In genomic region chr10:28796606-28797512, GRCh38 we compare ENCODE assay signal across 14 cellular contexts.
DNase-seq lines count a peak whose midpoint lies in the region; ATAC-seq, FAIRE-seq and TF ChIP-seq lines count a peak whose summit lies in the region.
"Had no signal": no experiment of that assay in that cellular context is flagged by ENCODE, and none has a peak within 500 bp of the region (broad histone marks: within the 10 kb centered on the region; RNA-seq: fewer than 3 reads in every experiment).

No MANE protein-coding gene starts in this region.

- TF ChIP-seq CTCF in astrocyte of the spinal cord (IDR thresholded peaks at IDR 0.05; ENCODE audit: low read depth, low read length): no peak
- no peak for TF ChIP-seq CTCF in thyroid gland (IDR thresholded peaks at IDR 0.05)

- no peak overlapping the region for H3K4me3 ChIP-seq in astrocyte of the spinal cord (ENCODE audit: low read depth, low read length)
- H3K4me3 ChIP-seq in right cardiac atrium (ENCODE audit: low read length): no peak overlapping the region
- no peak overlapping the region for H3K4me3 ChIP-seq in thyroid gland (replicated peaks in 1 of 3)
- H3K4me3 ChIP-seq: spleen had no signal

- FAIRE-seq in HTR-8/SVneo (lab: Jason Lieb, UNC): no peak

- no peak for TF ChIP-seq POLR2A in thyroid gland (IDR thresholded peaks at IDR 0.05)

- intact Hi-C loops in right cardiac atrium (cut with DNase I): loop anchor here in 2 of 4 donors (10.0 kb wide), 2 partner anchors 88 to 112 kb away; no protein-coding TSS in a partner anchor
- intact Hi-C loops in thyroid gland (cut with DNase I): no loop called here

- in situ Hi-C loops in astrocyte of the spinal cord (cut with HindIII; ENCODE audit: low sequenced_read_pairs): no loop called here

- H3K27ac ChIP-seq in right cardiac atrium (ENCODE audit: low read length) (no peak overlapping the region), thyroid gland (no peak overlapping the region)
- H3K27ac ChIP-seq: spleen had no signal

- peak; percentile 92 to 96 for ATAC-seq in right cardiac atrium
- no peak for ATAC-seq in HG03097 (IDR thresholded peaks at IDR 0.05; ENCODE audit: low FRiP score, unreplicated experiment)
- ATAC-seq in GM21529 (IDR thresholded peaks at IDR 0.05; ENCODE audit: unreplicated experiment): no peak
- ATAC-seq: activated CD4-positive, alpha-beta T cell treated with anti-CD3 and anti-CD28 coated beads for 36 hours had no signal

- no peaks in the 10 kb centered on the region for H3K4me1 ChIP-seq in right cardiac atrium (ENCODE audit: control insufficient read depth, insufficient read depth, low read length)
- H3K4me1 ChIP-seq in thyroid gland: no peaks in the 10 kb centered on the region
- H3K4me1 ChIP-seq: spleen had no signal

- H3K36me3 ChIP-seq in thyroid gland: no peaks in the 10 kb centered on the region
- H3K36me3 ChIP-seq: spleen had no signal

- H3K27me3 ChIP-seq in right cardiac atrium (ENCODE audit: control insufficient read depth, insufficient read depth): no peaks in the 10 kb centered on the region
- H3K27me3 ChIP-seq in thyroid gland: no peaks in the 10 kb centered on the region
- H3K27me3 ChIP-seq: spleen had no signal

- peak; percentile 19 for DNase-seq in HTR-8/SVneo (ENCODE audit: insufficient read length, low spot score)
- DNase-seq in astrocyte of the spinal cord (ENCODE audit: low read depth, low spot score): peak; percentile 56
- DNase-seq in right cardiac atrium: peak; percentile 86 to 93 (median 89)
- peak; percentile 74 to 77 for DNase-seq in thyroid gland
- DNase-seq in NCI-H146 (lab: John Stamatoyannopoulos, UW): no peak
- DNase-seq in activated CD4-positive, alpha-beta T cell treated with anti-CD3 and anti-CD28 coated beads for 4 hours: no peak
- DNase-seq: activated CD4-positive, alpha-beta T cell treated with anti-CD3 and anti-CD28 coated beads for 36 hours; central memory CD4-positive, alpha-beta T cell; islet precursor cell; NCI-H1436 treated with DMSO at 0.1 percent for 48 hours; NCI-H82; spleen had no signal

- H3K9me3 ChIP-seq in right cardiac atrium (ENCODE audit: control insufficient read depth, low read length) (no peaks in the 10 kb centered on the region), thyroid gland (no peaks in the 10 kb centered on the region)
- H3K9me3 ChIP-seq: spleen had no signal

- 70% methylated on average over 23 of the region's 23 CpGs for WGBS in right cardiac atrium
- 58 to 65% methylated on average over 23 of the region's 23 CpGs for WGBS in thyroid gland, 2 donors

Comparison
In these comparisons a context has a peak if more than half of its experiments do, and no peak if none do; other contexts are left out.
1. DNase-seq: peak in HTR-8/SVneo (single experiment), astrocyte of the spinal cord (single experiment), right cardiac atrium (3 of 3) and thyroid gland (2 of 2); none in NCI-H146 (single experiment) and activated CD4-positive, alpha-beta T cell treated with anti-CD3 and anti-CD28 coated beads for 4 hours (0 of 2).
2. ATAC-seq: peak in right cardiac atrium (2 of 2); none in HG03097 (single experiment) and GM21529 (single experiment).